ENCODE assay signal across 24 cellular contexts in the genomic region with DNA sequence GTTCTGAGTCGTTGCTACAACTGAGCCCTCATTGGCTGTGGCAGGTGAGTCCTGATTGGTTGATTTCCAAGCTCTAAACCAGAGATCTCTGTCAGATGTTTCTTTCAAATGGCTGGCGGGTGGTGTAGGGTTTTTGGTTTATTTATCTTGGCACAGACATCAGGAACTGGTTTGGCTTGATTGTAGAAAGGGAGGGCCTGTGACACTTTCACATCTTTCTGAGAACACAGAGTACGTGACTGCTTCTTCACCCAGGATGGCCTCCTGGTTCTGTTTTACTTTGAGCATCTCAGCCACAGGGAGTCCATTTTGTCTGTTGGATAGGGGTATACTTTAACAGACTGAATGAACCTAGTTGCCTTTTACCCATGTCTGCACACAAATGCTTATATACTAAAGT.
DNase-seq lines count a peak whose midpoint lies in the region; ATAC-seq and TF ChIP-seq lines count a peak whose summit lies in the region.
"Had no signal": no experiment of that assay in that cellular context is flagged by ENCODE, and none has a peak within 500 bp of the region (broad histone marks: within the 10 kb centered on the region; RNA-seq: fewer than 3 reads in every experiment).

No MANE protein-coding gene starts in this region.

- no peaks in the 10 kb centered on the region for H3K79me2 ChIP-seq in neural progenitor cell (ENCODE audit: low read depth)

- H3K9me3 ChIP-seq in right cardiac atrium (ENCODE audit: control insufficient read depth, low read length) (no peaks in the 10 kb centered on the region), neural progenitor cell (ENCODE audit: low read depth) (no peaks in the 10 kb centered on the region)
- H3K9me3 ChIP-seq: adrenal gland, breast epithelium, pancreas had no signal

- no peak overlapping the region for H2AFZ ChIP-seq in neural progenitor cell (replicated peaks)
- H2AFZ ChIP-seq: PC-9 had no signal

- H3K27me3 ChIP-seq in right cardiac atrium (ENCODE audit: control insufficient read depth, insufficient read depth) (no peaks in the 10 kb centered on the region), neural progenitor cell (no peaks in the 10 kb centered on the region)
- H3K27me3 ChIP-seq: adrenal gland, breast epithelium, pancreas had no signal

- no peaks in the 10 kb centered on the region for H4K20me1 ChIP-seq in neural progenitor cell (ENCODE audit: low read depth)

- H3K4me3 Mint-ChIP-seq in neural progenitor cell, result no peak overlapping the region
- no peak overlapping the region for H3K4me3 Mint-ChIP-seq in activated T-helper 2 cell treated with anti-CD3 and anti-CD28 coated beads, Interferon-gamma antibody, Interleukin-2, Interleukin-4, amounts not matched to agents 10 μg/mL and 5 μg/mL and 100 μg/mL, durations not matched to agents 14 hours and 24 hours and 36 hours (ENCODE audit: low read depth)
- H3K4me3 Mint-ChIP-seq: activated CD8-positive, alpha-beta T cell treated with anti-CD3 and anti-CD28 coated beads, Interleukin-2, amount 10 ng/mL, durations not matched to agents 7 days and 5 days; HFFc6; natural killer cell had no signal

- H3K4me1 Mint-ChIP-seq in neural progenitor cell, result no peaks in the 10 kb centered on the region
- H3K4me1 Mint-ChIP-seq in activated T-helper 2 cell treated with anti-CD3 and anti-CD28 coated beads, Interferon-gamma antibody, Interleukin-2, Interleukin-4, amounts not matched to agents 10 μg/mL and 5 μg/mL and 100 μg/mL, durations not matched to agents 14 hours and 24 hours and 36 hours (ENCODE audit: low read depth), result no peaks in the 10 kb centered on the region

- TF ChIP-seq CTCF in neural progenitor cell (IDR thresholded peaks at IDR 0.05), result no peak

- DNase-seq in NCI-H1105 treated with DMSO at 0.1 percent for 48 hours (lab: John Stamatoyannopoulos, UW), result peak; percentile 1
- DNase-seq in NCI-H1105 (lab: John Stamatoyannopoulos, UW), result no peak
- peak; percentile 13 for DNase-seq in EH (ENCODE audit: low read depth)
- DNase-seq in OCI-M1 (lab: John Stamatoyannopoulos, UW), result peak; percentile 56
- DNase-seq in right cardiac atrium, result no peak
- DNase-seq in neural progenitor cell (ENCODE audit: low spot score), result no peak
- DNase-seq in activated T-helper 2 cell treated with anti-CD3 and anti-CD28 coated beads, Interferon-gamma antibody, Interleukin-2, Interleukin-4, amounts not matched to agents 10 μg/mL and 5 μg/mL and 100 μg/mL, durations not matched to agents 14 hours and 24 hours and 36 hours (ENCODE audit: low spot score), result no peak
- DNase-seq: activated CD4-positive, CD25-positive, alpha-beta regulatory T cell treated with anti-CD3 and anti-CD28 coated beads, Interleukin-2, amount 50 U/mL, for 72 hours; activated CD8-positive, alpha-beta T cell treated with anti-CD3 and anti-CD28 coated beads, Interleukin-2, amount 10 ng/mL, durations not matched to agents 7 days and 5 days; adrenal gland; GDM1; HFFc6; MV-4-11; natural killer cell; NCI-H2029; NCI-H774; pancreas; PC-9; stimulated activated CD4-positive, alpha-beta T cell treated with anti-CD3 and anti-CD28 coated beads, Interleukin-15, amount 100 ng/mL, for 24 hours; stimulated activated CD8-positive, alpha-beta memory T cell treated with anti-CD3 and anti-CD28 coated beads, Interleukin-4, amount 100 ng/mL, for 48 hours had no signal

- H3K36me3 Mint-ChIP-seq in neural progenitor cell, result no peaks in the 10 kb centered on the region
- H3K36me3 Mint-ChIP-seq in activated T-helper 2 cell treated with anti-CD3 and anti-CD28 coated beads, Interferon-gamma antibody, Interleukin-2, Interleukin-4, amounts not matched to agents 10 μg/mL and 5 μg/mL and 100 μg/mL, durations not matched to agents 14 hours and 24 hours and 36 hours (ENCODE audit: low read depth), result no peaks in the 10 kb centered on the region
- H3K36me3 Mint-ChIP-seq: natural killer cell, type B pancreatic cell had no signal

- H3K4me2 ChIP-seq in neural progenitor cell, result no peak overlapping the region
- H3K4me2 ChIP-seq: PC-9 had no signal

- no peaks in the 10 kb centered on the region for H3F3A ChIP-seq in neural progenitor cell (ENCODE audit: low read depth)

- H3K4me1 ChIP-seq in right cardiac atrium (ENCODE audit: control insufficient read depth, insufficient read depth, low read length) (peaks cover 1% of the 10 kb centered on the region), neural progenitor cell (no peaks in the 10 kb centered on the region)
- H3K4me1 ChIP-seq: adrenal gland, breast epithelium had no signal

- intact Hi-C loops in right cardiac atrium (cut with DNase I), result no loop called here
- intact Hi-C loops in activated T-helper 2 cell treated with anti-CD3 and anti-CD28 coated beads, Interferon-gamma antibody, Interleukin-2, Interleukin-4, amounts not matched to agents 10 μg/mL and 5 μg/mL and 100 μg/mL, durations not matched to agents 14 hours and 24 hours and 36 hours (cut with micrococcal nuclease), result no loop called here

- no peak overlapping the region for H3K27ac ChIP-seq in right cardiac atrium (ENCODE audit: low read length)
- no peak overlapping the region for H3K27ac ChIP-seq in neural progenitor cell
- H3K27ac ChIP-seq: adrenal gland, breast epithelium, pancreas, PC-9 had no signal

- 55% methylated on average over 3 of the region's 3 CpGs for WGBS in right cardiac atrium

- no peaks in the 10 kb centered on the region for H3K9me3 Mint-ChIP-seq in neural progenitor cell
- H3K9me3 Mint-ChIP-seq in activated T-helper 2 cell treated with anti-CD3 and anti-CD28 coated beads, Interferon-gamma antibody, Interleukin-2, Interleukin-4, amounts not matched to agents 10 μg/mL and 5 μg/mL and 100 μg/mL, durations not matched to agents 14 hours and 24 hours and 36 hours, result no peaks in the 10 kb centered on the region
- H3K9me3 Mint-ChIP-seq: HFFc6, natural killer cell had no signal

- no peak overlapping the region for H3K9ac ChIP-seq in neural progenitor cell

- no peaks in the 10 kb centered on the region for H3K27me3 Mint-ChIP-seq in neural progenitor cell (ENCODE audit: insufficient read depth, low read depth)
- no peaks in the 10 kb centered on the region for H3K27me3 Mint-ChIP-seq in activated T-helper 2 cell treated with anti-CD3 and anti-CD28 coated beads, Interferon-gamma antibody, Interleukin-2, Interleukin-4, amounts not matched to agents 10 μg/mL and 5 μg/mL and 100 μg/mL, durations not matched to agents 14 hours and 24 hours and 36 hours (ENCODE audit: low read depth)
- H3K27me3 Mint-ChIP-seq: type B pancreatic cell had no signal

- H3K4me3 ChIP-seq in right cardiac atrium (ENCODE audit: low read length) (no peak overlapping the region), neural progenitor cell (no peak overlapping the region)
- H3K4me3 ChIP-seq: adrenal gland, breast epithelium, pancreas, PC-9 had no signal

- ATAC-seq in right cardiac atrium (peak; percentile 45 to 59), GM21367 (IDR thresholded peaks at IDR 0.05; ENCODE audit: unreplicated experiment) (no peak)
- ATAC-seq: activated CD8-positive, alpha-beta T cell treated with anti-CD3 and anti-CD28 coated beads, Interleukin-2, amount 10 ng/mL, durations not matched to agents 7 days and 5 days; natural killer cell; sciatic nerve had no signal

- no peak overlapping the region for H3K27ac Mint-ChIP-seq in neural progenitor cell
- H3K27ac Mint-ChIP-seq in activated T-helper 2 cell treated with anti-CD3 and anti-CD28 coated beads, Interferon-gamma antibody, Interleukin-2, Interleukin-4, amounts not matched to agents 10 μg/mL and 5 μg/mL and 100 μg/mL, durations not matched to agents 14 hours and 24 hours and 36 hours, result no peak overlapping the region
- H3K27ac Mint-ChIP-seq: activated CD8-positive, alpha-beta T cell treated with anti-CD3 and anti-CD28 coated beads, Interleukin-2, amount 10 ng/mL, durations not matched to agents 7 days and 5 days; HFFc6; type B pancreatic cell had no signal

- no peaks in the 10 kb centered on the region for H3K36me3 ChIP-seq in neural progenitor cell
- H3K36me3 ChIP-seq: adrenal gland, breast epithelium, pancreas had no signal

Comparison
In these comparisons a context has a peak if more than half of its experiments do, and no peak if none do; other contexts are left out.
1. DNase-seq: peak in NCI-H1105 treated with DMSO at 0.1 percent for 48 hours (single experiment), EH (single experiment) and OCI-M1 (single experiment); none in NCI-H1105 (single experiment), right cardiac atrium (0 of 3), neural progenitor cell (single experiment) and activated T-helper 2 cell treated with anti-CD3 and anti-CD28 coated beads, Interferon-gamma antibody, Interleukin-2, Interleukin-4, amounts not matched to agents 10 μg/mL and 5 μg/mL and 100 μg/mL, durations not matched to agents 14 hours and 24 hours and 36 hours (single experiment).